Comparison of ENCODE assay signal across 1 cellular context in genomic region chr1:2528611-2528965, GRCh38.
A peak's percentile ranks its signal among the peaks of the same experiment; 100 is the strongest.
TF ChIP-seq lines count a peak whose summit lies in the region.

No MANE protein-coding gene starts in this region.

TF ChIP-seq in HepG2, 621 proteins besides CTCF, POLR2A, EP300 and RAD21:
- TF ChIP-seq MLX (CRISPR knock-in tag; IDR thresholded peaks at IDR 0.05) = no peak
- no peak for TF ChIP-seq ZFYVE20 (CRISPR knock-in tag; IDR thresholded peaks at IDR 0.05; ENCODE audit: borderline replicate concordance, low read depth)
- peak; percentile 69 for TF ChIP-seq ZSCAN25 (CRISPR knock-in tag; IDR thresholded peaks at IDR 0.05)
- TF ChIP-seq ZNF468 (CRISPR knock-in tag; IDR thresholded peaks at IDR 0.05) = no peak
- TF ChIP-seq DMAP1 (CRISPR knock-in tag; IDR thresholded peaks at IDR 0.05) = peak; percentile 39; the same call in 1 of the 2 replicates
- TF ChIP-seq ZNF768 (CRISPR knock-in tag; IDR thresholded peaks at IDR 0.05) = no peak
